Comparison of ENCODE assay signal across 21 cellular contexts in the genomic region with DNA sequence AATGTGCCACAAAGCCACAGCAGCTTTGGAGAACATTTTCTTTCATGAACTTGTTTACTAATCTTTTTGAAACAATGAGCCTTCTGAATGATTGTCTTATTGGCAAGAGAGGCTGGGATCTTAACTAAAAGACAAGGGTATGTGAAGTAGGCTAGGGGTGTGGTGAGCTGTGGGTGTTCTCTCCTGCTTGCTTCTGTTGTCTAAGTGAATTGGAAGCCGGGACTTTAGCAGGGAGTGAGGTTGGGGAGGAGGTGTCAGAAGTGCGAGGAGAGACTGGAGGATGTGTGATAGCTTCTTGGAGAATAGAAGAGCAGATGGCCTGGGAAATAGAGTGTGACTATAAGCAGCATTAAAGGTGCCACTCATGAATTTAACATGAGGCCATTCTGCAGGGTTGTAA.
DNase-seq lines count a peak whose midpoint lies in the region; ATAC-seq and TF ChIP-seq lines count a peak whose summit lies in the region.
"Had no signal": no experiment of that assay in that cellular context is flagged by ENCODE, and none has a peak within 500 bp of the region (broad histone marks: within the 10 kb centered on the region; RNA-seq: fewer than 3 reads in every experiment).

No MANE protein-coding gene starts in this region.

- POLR2A ChIA-PET in CD8-positive, alpha-beta T cell (lab: Charles Lee), result no interaction called here

- no peak for TF ChIP-seq CTCF in CD8-positive, alpha-beta T cell (IDR thresholded peaks at IDR 0.05)
- TF ChIP-seq CTCF in glutamatergic neuron (IDR thresholded peaks at IDR 0.05; ENCODE audit: partially characterized antibody, unreplicated experiment) (no peak), lower lobe of right lung (IDR thresholded peaks at IDR 0.05) (no peak), psoas muscle (IDR thresholded peaks at IDR 0.05) (no peak), right lobe of liver (IDR thresholded peaks at IDR 0.05) (no peak)

- peaks cover 75% of the 10 kb centered on the region for H3K36me3 Mint-ChIP-seq in CD8-positive, alpha-beta T cell
- H3K36me3 Mint-ChIP-seq in glutamatergic neuron (ENCODE audit: unreplicated experiment), result no peaks in the 10 kb centered on the region

- ATAC-seq in CD8-positive, alpha-beta T cell, result no peak
- ATAC-seq in lower lobe of right lung (no peak), psoas muscle (no peak), right lobe of liver (no peak)
- ATAC-seq: activated CD4-positive, CD25-positive, alpha-beta regulatory T cell treated with anti-CD3 and anti-CD28 coated beads, Interleukin-2, amount 50 U/mL, for 24 hours; body of pancreas; gastroesophageal sphincter; GM12878; HCT116; pancreas; Right ventricle myocardium inferior; sciatic nerve had no signal

- no peak overlapping the region for H3K27ac ChIP-seq in CD8-positive, alpha-beta T cell (ENCODE audit: low read depth, low read length)
- no peak overlapping the region for H3K27ac ChIP-seq in lower lobe of right lung
- H3K27ac ChIP-seq in psoas muscle, result no peak overlapping the region
- no peak overlapping the region for H3K27ac ChIP-seq in right lobe of liver
- H3K27ac ChIP-seq: body of pancreas, esophagus squamous epithelium, gastroesophageal sphincter, pancreas, vagina had no signal

- no peak overlapping the region for H3K4me3 Mint-ChIP-seq in CD8-positive, alpha-beta T cell
- no peak overlapping the region for H3K4me3 Mint-ChIP-seq in glutamatergic neuron (ENCODE audit: unreplicated experiment)

- H3K4me3 ChIP-seq in CD8-positive, alpha-beta T cell (ENCODE audit: low read depth, low read length), result no peak overlapping the region
- H3K4me3 ChIP-seq in lower lobe of right lung (no peak overlapping the region), psoas muscle (no peak overlapping the region), right lobe of liver (no peak overlapping the region)
- H3K4me3 ChIP-seq: body of pancreas, esophagus squamous epithelium, gastroesophageal sphincter, GM12878, pancreas, vagina had no signal

- H3K4me1 ChIP-seq in CD8-positive, alpha-beta T cell (ENCODE audit: insufficient read depth, low read length), result no peaks in the 10 kb centered on the region
- no peaks in the 10 kb centered on the region for H3K4me1 ChIP-seq in lower lobe of right lung
- H3K4me1 ChIP-seq in psoas muscle, result no peaks in the 10 kb centered on the region
- no peaks in the 10 kb centered on the region for H3K4me1 ChIP-seq in right lobe of liver
- H3K4me1 ChIP-seq: body of pancreas, esophagus squamous epithelium, gastroesophageal sphincter, pancreas, vagina had no signal

- no peaks in the 10 kb centered on the region for H3K27me3 Mint-ChIP-seq in CD8-positive, alpha-beta T cell (ENCODE audit: low read depth)
- peaks cover 2% of the 10 kb centered on the region for H3K27me3 Mint-ChIP-seq in glutamatergic neuron (ENCODE audit: unreplicated experiment)

- no peaks in the 10 kb centered on the region for H3K9me3 ChIP-seq in CD8-positive, alpha-beta T cell (ENCODE audit: low read length)
- H3K9me3 ChIP-seq in lower lobe of right lung (no peaks in the 10 kb centered on the region), psoas muscle (no peaks in the 10 kb centered on the region), right lobe of liver (no peaks in the 10 kb centered on the region)
- H3K9me3 ChIP-seq: body of pancreas, esophagus squamous epithelium, gastroesophageal sphincter, pancreas, vagina had no signal

- DNase-seq in CD8-positive, alpha-beta T cell, result no peak
- DNase-seq in NCI-H524 treated with DMSO at 0.1 percent for 48 hours (lab: John Stamatoyannopoulos, UW) (peak; percentile 95), glutamatergic neuron (no peak), renal cortical epithelial cell (ENCODE audit: low read depth) (peak; percentile 6), lower lobe of right lung (no peak), psoas muscle (no peak), right lobe of liver (no peak)
- DNase-seq: activated CD8-positive, alpha-beta memory T cell treated with anti-CD3 and anti-CD28 coated beads for 24 hours; body of pancreas; DMS79; esophagus squamous epithelium; KG1; pancreas; stimulated activated CD4-positive, alpha-beta T cell treated with anti-CD3 and anti-CD28 coated beads, Interleukin-15, amount 100 ng/mL, for 24 hours had no signal

- no peak for TF ChIP-seq POLR2A in right lobe of liver (IDR thresholded peaks at IDR 0.05)

- H3K9me3 Mint-ChIP-seq in CD8-positive, alpha-beta T cell, result no peaks in the 10 kb centered on the region
- H3K9me3 Mint-ChIP-seq in glutamatergic neuron (ENCODE audit: unreplicated experiment), result no peaks in the 10 kb centered on the region

- H3K4me1 Mint-ChIP-seq in CD8-positive, alpha-beta T cell (ENCODE audit: low read depth), result no peaks in the 10 kb centered on the region
- peaks cover 18% of the 10 kb centered on the region for H3K4me1 Mint-ChIP-seq in glutamatergic neuron (ENCODE audit: low read depth, unreplicated experiment)

- no peaks in the 10 kb centered on the region for H3K36me3 ChIP-seq in CD8-positive, alpha-beta T cell (ENCODE audit: insufficient read depth, low read length)
- H3K36me3 ChIP-seq in lower lobe of right lung (peaks cover 67% of the 10 kb centered on the region), psoas muscle (ENCODE audit: insufficient read depth in 1 of 2, low read depth in 1 of 2) (peaks cover 3 to 47% of the 10 kb centered on the region in 2 donors), right lobe of liver (peaks cover 0 to 16% (median 3%) of the 10 kb centered on the region in 4 donors)

- CTCF ChIA-PET in CD8-positive, alpha-beta T cell (lab: Charles Lee), result interaction anchor here (0.9 kb wide), 1 partner anchor 11 kb away, joined by 3 read pairs; no protein-coding TSS in a partner anchor

- H3K27ac Mint-ChIP-seq in CD8-positive, alpha-beta T cell, result peak overlapping the region; percentile 61
- peak overlapping the region; percentile 13 for H3K27ac Mint-ChIP-seq in glutamatergic neuron (ENCODE audit: unreplicated experiment)

- intact Hi-C loops in CD8-positive, alpha-beta T cell (cut with DNase I, micrococcal nuclease), result no loop called here
- intact Hi-C loops in lower lobe of right lung (cut with DNase I), result no loop called here
- intact Hi-C loops in psoas muscle (cut with DNase I), result no loop called here
- intact Hi-C loops in right lobe of liver (cut with DNase I), result no loop called here

- 93 to 98% (median 94%) methylated on average over 2 of the region's 2 CpGs for WGBS in psoas muscle, 3 donors
- WGBS in right lobe of liver (ENCODE audit: insufficient coverage, low coverage, low lambda C conversion rate, missing lambda C conversion rate), result 74% methylated on average over 2 of the region's 2 CpGs

- no peaks in the 10 kb centered on the region for H3K27me3 ChIP-seq in CD8-positive, alpha-beta T cell (ENCODE audit: insufficient read depth, low read length)
- H3K27me3 ChIP-seq in lower lobe of right lung (ENCODE audit: low read depth), result no peaks in the 10 kb centered on the region
- H3K27me3 ChIP-seq in psoas muscle (ENCODE audit: insufficient read depth in 3 of 3, low read length in 2 of 3), result no peaks in the 10 kb centered on the region
- H3K27me3 ChIP-seq in right lobe of liver, result no peaks in the 10 kb centered on the region
- H3K27me3 ChIP-seq: body of pancreas, esophagus squamous epithelium, gastroesophageal sphincter, pancreas, vagina had no signal

Comparison
In these comparisons a context has a peak if more than half of its experiments do, and no peak if none do; other contexts are left out.
1. DNase-seq: peak in NCI-H524 treated with DMSO at 0.1 percent for 48 hours (single experiment) and renal cortical epithelial cell (single experiment); none in CD8-positive, alpha-beta T cell (0 of 7), glutamatergic neuron (single experiment), lower lobe of right lung (single experiment), psoas muscle (0 of 2) and right lobe of liver (0 of 3).